Comparison of ENCODE assay signal across 9 cellular contexts in genomic region chr9:111839387-111839786, GRCh38. TPM values are rescaled to one million over a fixed set of nuclear protein-coding genes. Genes with fewer than 3 reads are reported as not detected.
DNase-seq lines count a peak whose midpoint lies in the region; ATAC-seq and TF ChIP-seq lines count a peak whose summit lies in the region.
"Had no signal": no experiment of that assay in that cellular context is flagged by ENCODE, and none has a peak within 500 bp of the region (broad histone marks: within the 10 kb centered on the region; RNA-seq: fewer than 3 reads in every experiment).

No MANE protein-coding gene starts in this region.

- H3K9me3 ChIP-seq in CD4-positive, alpha-beta T cell (ENCODE audit: control insufficient read depth, low read length), result no peaks in the 10 kb centered on the region
- H3K9me3 ChIP-seq in OCI-LY7 (ENCODE audit: low read length), result no peaks in the 10 kb centered on the region

- TF ChIP-seq CTCF in foreskin keratinocyte (conservative IDR thresholded peaks at IDR 0.05), result no peak
- TF ChIP-seq CTCF in CD4-positive, alpha-beta T cell (IDR thresholded peaks at IDR 0.05), result no peak
- no peak for TF ChIP-seq CTCF in OCI-LY7 (conservative IDR thresholded peaks at IDR 0.05; ENCODE audit: low read length)

- no peaks in the 10 kb centered on the region for H3K9me2 ChIP-seq in OCI-LY7 (ENCODE audit: insufficient read depth, low read length)

- no peak overlapping the region for H3K4me3 ChIP-seq in OCI-LY7 (ENCODE audit: low read depth, low read length, poor library complexity, severe bottlenecking)

- H3K79me2 ChIP-seq in OCI-LY7 (ENCODE audit: insufficient read depth, low read depth, low read length), result no peaks in the 10 kb centered on the region

- CTCF ChIA-PET in CD4-positive, alpha-beta T cell (lab: Charles Lee), result no interaction called here
- CTCF ChIA-PET in OCI-LY7 (lab: Charles Lee; ENCODE audit: unreplicated experiment), result no interaction called here

- intact Hi-C loops in CD4-positive, alpha-beta T cell (cut with DNase I, micrococcal nuclease), result no loop called here
- intact Hi-C loops in OCI-LY7 (cut with micrococcal nuclease; ENCODE audit: unreplicated experiment), result no loop called here

- no peaks in the 10 kb centered on the region for H3K27me3 ChIP-seq in foreskin keratinocyte
- peaks cover 6% of the 10 kb centered on the region for H3K27me3 ChIP-seq in CD4-positive, alpha-beta T cell (ENCODE audit: control insufficient read depth, insufficient read depth, low read length)

- BruUV-seq in OCI-LY7 (replicated peaks; lab: Mats Ljungman, UMichigan), result no TSS peak

- H3K4me1 ChIP-seq in foreskin keratinocyte (peaks cover 10% of the 10 kb centered on the region), OCI-LY7 (ENCODE audit: insufficient read depth, low read length, poor library complexity, severe bottlenecking) (no peaks in the 10 kb centered on the region)

- POLR2A ChIA-PET in CD4-positive, alpha-beta T cell (lab: Charles Lee), result interaction anchor here (1.2 kb wide), 1 partner anchor 210 kb away, joined by 3 read pairs; no protein-coding TSS in a partner anchor
- POLR2A ChIA-PET in OCI-LY7 (lab: Charles Lee), result no interaction called here

- H3K27ac ChIP-seq in foreskin keratinocyte (peak overlapping the region; percentile 15), OCI-LY7 (ENCODE audit: low read depth, low read length, poor library complexity, severe bottlenecking) (no peak overlapping the region)
- H3K27ac ChIP-seq in CD4-positive, alpha-beta T cell (ENCODE audit: low read depth, low read length), result no peak overlapping the region

- no peak overlapping the region for H2AFZ ChIP-seq in OCI-LY7 (ENCODE audit: low read length)

- no peaks in the 10 kb centered on the region for H3K36me3 Mint-ChIP-seq in CD4-positive, alpha-beta T cell (ENCODE audit: low read depth)

- H3K27ac Mint-ChIP-seq in CD4-positive, alpha-beta T cell, result no peak overlapping the region
- H3K27ac Mint-ChIP-seq: activated naive CD8-positive, alpha-beta T cell treated with anti-CD3 and anti-CD28 coated beads, Interleukin-2, amount 10 ng/mL, durations not matched to agents 7 days and 5 days had no signal

- no peaks in the 10 kb centered on the region for H3K9me3 Mint-ChIP-seq in CD4-positive, alpha-beta T cell
- H3K9me3 Mint-ChIP-seq: activated naive CD8-positive, alpha-beta T cell treated with anti-CD3 and anti-CD28 coated beads, Interleukin-2, amount 10 ng/mL, durations not matched to agents 7 days and 5 days had no signal

- H3K27me3 Mint-ChIP-seq in CD4-positive, alpha-beta T cell, result peaks cover 10% of the 10 kb centered on the region

- no peaks in the 10 kb centered on the region for H3K36me3 ChIP-seq in OCI-LY7 (ENCODE audit: insufficient read depth, low read length)

- DNase-seq in EH (ENCODE audit: low read depth), result peak; percentile 83
- peak; percentile 14 for DNase-seq in GM19240 (ENCODE audit: insufficient read length, low spot score)
- DNase-seq in HuH-7 (ENCODE audit: low spot score), result peak; percentile 34
- DNase-seq in foreskin keratinocyte, result no peak
- DNase-seq in NCI-H526 treated with DMSO at 0.1 percent for 48 hours (lab: John Stamatoyannopoulos, UW), result no peak
- DNase-seq in CD4-positive, alpha-beta T cell, result no peak
- DNase-seq in OCI-LY7 (ENCODE audit: low spot score), result no peak
- DNase-seq: activated naive CD8-positive, alpha-beta T cell treated with anti-CD3 and anti-CD28 coated beads, Interleukin-2, amount 10 ng/mL, durations not matched to agents 7 days and 5 days had no signal

- no peak overlapping the region for H3K4me2 ChIP-seq in OCI-LY7 (ENCODE audit: low read length)

- no peaks in the 10 kb centered on the region for H3K4me1 Mint-ChIP-seq in CD4-positive, alpha-beta T cell (ENCODE audit: low read depth)

- no peak overlapping the region for H3K4me3 Mint-ChIP-seq in CD4-positive, alpha-beta T cell
- H3K4me3 Mint-ChIP-seq: activated naive CD8-positive, alpha-beta T cell treated with anti-CD3 and anti-CD28 coated beads, Interleukin-2, amount 10 ng/mL, durations not matched to agents 7 days and 5 days had no signal

- no peaks in the 10 kb centered on the region for H4K20me1 ChIP-seq in OCI-LY7 (ENCODE audit: insufficient read depth, low read length)

- ATAC-seq in foreskin keratinocyte (no peak), HG03457 (IDR thresholded peaks at IDR 0.05; ENCODE audit: unreplicated experiment) (no peak)
- no peak for ATAC-seq in CD4-positive, alpha-beta T cell (ENCODE audit: poor library complexity)

RNA-seq across cellular contexts. Expression of gene SHOC1, which starts 44.6 kb away (rescaled TPM):
- total RNA-seq in foreskin keratinocyte (0.03 and 0.04 TPM in 2 replicates), OCI-LY7 (2022) (not detected in 2 replicates)
- polyA plus RNA-seq in foreskin keratinocyte, result 0.03 TPM in 1 of 2 replicates, not detected in the other
- not detected for total RNA-seq in CD4-positive, alpha-beta T cell
- not detected in 2 replicates for total RNA-seq in OCI-LY7 (2014; rRNA removed; shearing (Covaris generic))
- total RNA-seq: activated naive CD8-positive, alpha-beta T cell treated with anti-CD3 and anti-CD28 coated beads, Interleukin-2, amount 10 ng/mL, durations not matched to agents 7 days and 5 days had no signal

RNA-seq across cellular contexts. Expression of gene UGCG, which starts 57.2 kb away (rescaled TPM):
- total RNA-seq in foreskin keratinocyte, result 37.9 and 45.5 TPM in 2 replicates
- 10.6 and 15.7 TPM in 2 replicates for polyA plus RNA-seq in foreskin keratinocyte
- total RNA-seq in CD4-positive, alpha-beta T cell, result 10 to 100 TPM; 42.1 to 44.0 TPM
- 12.0 and 14.7 TPM in 2 replicates for total RNA-seq in OCI-LY7 (2014; rRNA removed; shearing (Covaris generic))
- total RNA-seq in OCI-LY7 (2022), result 12.9 and 16.5 TPM in 2 replicates

Comparison
In these comparisons a context has a peak if more than half of its experiments do, and no peak if none do; other contexts are left out.
1. DNase-seq: peak in EH (single experiment), GM19240 (single experiment) and HuH-7 (single experiment); none in foreskin keratinocyte (0 of 2), NCI-H526 treated with DMSO at 0.1 percent for 48 hours (single experiment), CD4-positive, alpha-beta T cell (0 of 10) and OCI-LY7 (single experiment).